In genomic region chrX:11111038-11111851, GRCh38 we compare ENCODE assay signal across 8 cellular contexts. TPM values are rescaled to one million over a fixed set of nuclear protein-coding genes. Genes with fewer than 3 reads are reported as not detected.
DNase-seq lines count a peak whose midpoint lies in the region; ATAC-seq, FAIRE-seq and TF ChIP-seq lines count a peak whose summit lies in the region.

Gene HCCS (plus strand): TSS chrX:11111332. CDS start chrX:11112061, 729 bp downstream.

- H3K4me3 ChIP-seq in HUES6 (ENCODE audit: low read depth, low read length) (peak within 1 kb of the TSS; percentile 93), OCI-LY7 (ENCODE audit: low read depth, low read length, poor library complexity, severe bottlenecking) (peak within 1 kb of the TSS; percentile 95), endothelial cell of umbilical vein (replicated peaks in 1 of 3; ENCODE audit: insufficient read depth in 1 of 3, low read depth in 1 of 3, low read length in 3 of 3) (peak within 1 kb of the TSS; percentile 32 to 97 (median 78)), mononuclear cell (ENCODE audit: low read length) (peak within 1 kb of the TSS; percentile 62)

- no TSS peak for BruUV-seq in OCI-LY7 (replicated peaks; lab: Mats Ljungman, UMichigan)
- BruUV-seq in endothelial cell of umbilical vein (replicated peaks; lab: Mats Ljungman, UMichigan), result TSS peak; percentile 53

- TF ChIP-seq CTCF in OCI-LY7 (conservative IDR thresholded peaks at IDR 0.05; ENCODE audit: low read length) (peak; percentile 39; the same call in 1 of the 2 replicates), endothelial cell of umbilical vein (IDR thresholded peaks at IDR 0.05; ENCODE audit: extremely low read depth in 1 of 2, insufficient read depth in 1 of 2, low read depth in 1 of 2, low read length in 2 of 2) (no peak)

- POLR2A ChIA-PET in OCI-LY7 (lab: Charles Lee) (interaction anchor here (0.5 kb wide), 1 partner anchor 1769 kb away, joined by 4 read pairs; no protein-coding TSS in a partner anchor), endothelial cell of umbilical vein (lab: Charles Lee) (no interaction called here)

- peaks cover 52% of the 10 kb centered on the region for H3K79me2 ChIP-seq in OCI-LY7 (ENCODE audit: insufficient read depth, low read depth, low read length)
- peaks cover 25% of the 10 kb centered on the region for H3K79me2 ChIP-seq in endothelial cell of umbilical vein (ENCODE audit: control insufficient read depth, insufficient read depth, low read length)

- H3K27ac ChIP-seq in HUES6 (ENCODE audit: low read depth, low read length) (peak within 1 kb of the TSS; percentile 85), OCI-LY7 (ENCODE audit: low read depth, low read length, poor library complexity, severe bottlenecking) (peak within 1 kb of the TSS; percentile 62), endothelial cell of umbilical vein (ENCODE audit: insufficient read depth, low read depth, low read length) (peak within 1 kb of the TSS; percentile 76)

- H3K36me3 ChIP-seq in HUES6 (ENCODE audit: control insufficient read depth, insufficient read depth, low read length) (peaks cover 33% of the 10 kb centered on the region), OCI-LY7 (ENCODE audit: insufficient read depth, low read length) (peaks cover 32% of the 10 kb centered on the region), endothelial cell of umbilical vein (ENCODE audit: control insufficient read depth in 2 of 2, extremely low read depth in 1 of 2, insufficient read depth in 2 of 2, low read length in 2 of 2) (peaks cover 3 to 8% of the 10 kb centered on the region in 2 experiments)

- no peaks in the 10 kb centered on the region; the same call in 1 of the 2 replicates for H3K27me3 ChIP-seq in HUES6 (ENCODE audit: control insufficient read depth, insufficient read depth, low read length)
- H3K27me3 ChIP-seq in endothelial cell of umbilical vein (ENCODE audit: control insufficient read depth in 2 of 2, insufficient read depth in 2 of 2, low read length in 2 of 2), result no peaks in the 10 kb centered on the region
- no peaks in the 10 kb centered on the region for H3K27me3 ChIP-seq in mononuclear cell (ENCODE audit: insufficient read depth, low read length)

- H3K9me2 ChIP-seq in OCI-LY7 (ENCODE audit: insufficient read depth, low read length), result no peaks in the 10 kb centered on the region

- H3K9me1 ChIP-seq in endothelial cell of umbilical vein (replicated peaks; ENCODE audit: control insufficient read depth, extremely low read depth, insufficient read depth, low read length), result no peaks in the 10 kb centered on the region

- H3K4me2 ChIP-seq in OCI-LY7 (ENCODE audit: low read length) (peak within 1 kb of the TSS; percentile 93), endothelial cell of umbilical vein (ENCODE audit: insufficient read depth, low read length) (peak within 1 kb of the TSS; percentile 79)

- H4K20me1 ChIP-seq in OCI-LY7 (ENCODE audit: insufficient read depth, low read length) (peaks cover 14% of the 10 kb centered on the region), endothelial cell of umbilical vein (replicated peaks; ENCODE audit: control insufficient read depth, extremely low read depth, insufficient read depth, low read length) (no peaks in the 10 kb centered on the region)

- peak within 1 kb of the TSS; percentile 93 for H3K9ac ChIP-seq in HUES6 (ENCODE audit: low read length)
- H3K9ac ChIP-seq in endothelial cell of umbilical vein (replicated peaks; ENCODE audit: extremely low read depth, insufficient read depth, low read length), result peak within 1 kb of the TSS; percentile 90

- peaks cover 5% of the 10 kb centered on the region; the same call in 1 of the 2 replicates for H3K9me3 ChIP-seq in HUES6 (ENCODE audit: control insufficient read depth, insufficient read depth, low read depth, low read length)
- 0 out of 2 replicates have a peak, but pooled peaks cover 5% of the 10 kb centered on the region for H3K9me3 ChIP-seq in OCI-LY7 (ENCODE audit: low read length)
- no peaks in the 10 kb centered on the region for H3K9me3 ChIP-seq in endothelial cell of umbilical vein (replicated peaks; ENCODE audit: control insufficient read depth, insufficient read depth, low read length)
- H3K9me3 ChIP-seq in mononuclear cell (ENCODE audit: low read depth, low read length), result no peaks in the 10 kb centered on the region

- dilution Hi-C loops in endothelial cell of umbilical vein (cut with MboI; ENCODE audit: extremely low pct_ligation_motif_present, low sequenced_read_pairs), result no loop called here

- peak; percentile 93 for ATAC-seq in GM21423 (IDR thresholded peaks at IDR 0.05; ENCODE audit: unreplicated experiment)

- H3K4me1 ChIP-seq in HUES6 (ENCODE audit: control insufficient read depth, insufficient read depth, low read length) (peaks cover 5% of the 10 kb centered on the region; the same call in 1 of the 2 replicates), OCI-LY7 (ENCODE audit: insufficient read depth, low read length, poor library complexity, severe bottlenecking) (peaks cover 26% of the 10 kb centered on the region), endothelial cell of umbilical vein (ENCODE audit: control insufficient read depth, extremely low read depth, insufficient read depth, low read length) (peaks cover 27% of the 10 kb centered on the region), mononuclear cell (ENCODE audit: insufficient read depth, low read length) (peaks cover 33% of the 10 kb centered on the region)

- CTCF ChIA-PET in OCI-LY7 (lab: Charles Lee; ENCODE audit: unreplicated experiment) (no interaction called here), endothelial cell of umbilical vein (lab: Charles Lee) (interaction anchor here (0.6 to 1.0 kb wide), 2 partner anchors 11 to 902 kb away, joined by 3 read pairs; no protein-coding TSS in a partner anchor)

- intact Hi-C loops in OCI-LY7 (cut with micrococcal nuclease; ENCODE audit: unreplicated experiment), result loop anchor here (1.0 to 10.0 kb wide), 2 partner anchors 254 to 647 kb away; partner anchors contain the start of gene MSL3
- intact Hi-C loops in endothelial cell of umbilical vein (cut with micrococcal nuclease), result loop anchor here (1.0 to 5.0 kb wide), 3 partner anchors 26 to 648 kb away; no protein-coding TSS in a partner anchor

- FAIRE-seq in endothelial cell of umbilical vein (lab: Jason Lieb, UNC), result peak; percentile 68

- TF ChIP-seq POLR2A in endothelial cell of umbilical vein (IDR thresholded peaks at IDR 0.05; ENCODE audit: low read depth, low read length), result no peak

- H2AFZ ChIP-seq in OCI-LY7 (ENCODE audit: low read length) (peak within 1 kb of the TSS; percentile 97), endothelial cell of umbilical vein (ENCODE audit: low read depth, low read length) (peak within 1 kb of the TSS; percentile 36)

- peak; percentile 61 for DNase-seq in DMS 273 treated with DMSO at 0.1 percent for 48 hours (lab: John Stamatoyannopoulos, UW)
- peak; percentile 85 for DNase-seq in OCI-LY7 (ENCODE audit: low spot score)
- DNase-seq in activated T-cell treated with anti-CD3 and anti-CD28 coated beads for 1 hour (ENCODE audit: low read depth), result peak; percentile 69
- DNase-seq in endothelial cell of umbilical vein (ENCODE audit: low read depth, low spot score), result peak; percentile 86
- DNase-seq in stimulated activated CD8-positive, alpha-beta memory T cell treated with anti-CD3 and anti-CD28 coated beads, Interleukin-4, amount 100 ng/mL, for 1 hour (ENCODE audit: low read depth in 2 of 2, low spot score in 1 of 2), result peak; percentile 51 to 68

TF ChIP-seq in endothelial cell of umbilical vein, 7 proteins besides CTCF, POLR2A, EP300 and RAD21:
- TF ChIP-seq POLR2AphosphoS5 (IDR thresholded peaks at IDR 0.05; ENCODE audit: insufficient read depth, low read depth, low read length) (peak; percentile 21), MYC (IDR thresholded peaks at IDR 0.05; ENCODE audit: low read depth, low read length) (no peak), FOS (IDR thresholded peaks at IDR 0.05; ENCODE audit: borderline replicate concordance, insufficient read depth, low read length) (no peak), GATA2 (IDR thresholded peaks at IDR 0.05; ENCODE audit: insufficient read depth, insufficient read length, low read depth, low read length) (no peak), MAX (IDR thresholded peaks at IDR 0.05; ENCODE audit: insufficient read depth, insufficient read length) (no peak)

RNA-seq across cellular contexts. Expression of gene HCCS, which starts in this region (rescaled TPM):
- total RNA-seq in OCI-LY7 (2014; rRNA removed; shearing (Covaris generic)), result 11.1 and 16.1 TPM in 2 replicates
- total RNA-seq in OCI-LY7 (2022) (20.5 and 25.2 TPM in 2 replicates), endothelial cell of umbilical vein (35.2 and 39.3 TPM in 2 replicates), mononuclear cell (3.9 TPM)
- polyA plus RNA-seq in endothelial cell of umbilical vein, result 14.2 and 16.9 TPM in 2 replicates
- polyA plus RNA-seq in endothelial cell of umbilical vein (2011; cell fraction: cytosol; rRNA removed), result 24.8 and 25.8 TPM in 2 replicates
- 12.3 and 15.8 TPM in 2 replicates for polyA plus RNA-seq in endothelial cell of umbilical vein (2011; cell fraction: nucleus; rRNA removed)
- 40.4 and 55.9 TPM in 2 replicates for polyA plus RNA-seq in endothelial cell of umbilical vein (2012)
- 10.3 and 20.2 TPM in 2 replicates for polyA minus RNA-seq in endothelial cell of umbilical vein
- 36.7 TPM for polyA minus RNA-seq in endothelial cell of umbilical vein (2011; cell fraction: cytosol; rRNA and poly(A)+ RNA removed)
- polyA minus RNA-seq in endothelial cell of umbilical vein (2011; cell fraction: nucleus; rRNA and poly(A)+ RNA removed), result 3.7 and 4.4 TPM in 2 replicates

Comparison
In these comparisons a context has a peak if more than half of its experiments do, and no peak if none do; other contexts are left out.
1. Peak in every context shown above with its lines: DNase-seq, ATAC-seq, H3K4me3 ChIP-seq and H3K27ac ChIP-seq.